8 cellular contexts compared by ENCODE assay signal in genomic region chr2:119659601-119660342, GRCh38. TPM values are rescaled to one million over a fixed set of nuclear protein-coding genes. Genes with fewer than 3 reads are reported as not detected.
DNase-seq lines count a peak whose midpoint lies in the region; ATAC-seq, FAIRE-seq and TF ChIP-seq lines count a peak whose summit lies in the region.

No MANE protein-coding gene starts in this region.

- H3K9me3 ChIP-seq in MG63 (no peaks in the 10 kb centered on the region; the same call in 1 of the 2 replicates), endodermal cell (ENCODE audit: control insufficient read depth, low read length) (no peaks in the 10 kb centered on the region)

- DNase-seq in SIG-M5 treated with dmso at 0.1 percent for 504 hours (lab: John Stamatoyannopoulos, UW; ENCODE audit: unreplicated experiment): peak; percentile 50
- no peak for DNase-seq in SIG-M5 (lab: John Stamatoyannopoulos, UW)
- DNase-seq in MG63: peak; percentile 28
- peak; percentile 85 for DNase-seq in endodermal cell
- DNase-seq in epidermal melanocyte (ENCODE audit: insufficient read length, low spot score): no peak

- no peaks in the 10 kb centered on the region for H3K4me1 ChIP-seq in endodermal cell (ENCODE audit: control insufficient read depth, insufficient read depth, low read length)

- H3K27ac Mint-ChIP-seq in endodermal cell (no peak overlapping the region), nephron (no peak overlapping the region)

- H3K27me3 ChIP-seq in MG63: no peaks in the 10 kb centered on the region
- no peaks in the 10 kb centered on the region for H3K27me3 ChIP-seq in endodermal cell (ENCODE audit: control insufficient read depth, insufficient read depth, low read length, poor library complexity, severe bottlenecking)

- H3K9me3 Mint-ChIP-seq in endodermal cell: no peaks in the 10 kb centered on the region
- peaks cover 4% of the 10 kb centered on the region for H3K9me3 Mint-ChIP-seq in nephron

- H3K36me3 ChIP-seq in MG63 (no peaks in the 10 kb centered on the region), endodermal cell (ENCODE audit: control insufficient read depth, insufficient read depth, low read length) (no peaks in the 10 kb centered on the region)

- no peak overlapping the region for H3K27ac ChIP-seq in endodermal cell (ENCODE audit: low read depth, low read length)

- no peak overlapping the region for H3K4me3 Mint-ChIP-seq in endodermal cell
- H3K4me3 Mint-ChIP-seq in nephron: no peak overlapping the region

- no peaks in the 10 kb centered on the region for H3K36me3 Mint-ChIP-seq in endodermal cell (ENCODE audit: low read depth)
- H3K36me3 Mint-ChIP-seq in nephron (ENCODE audit: low read depth): no peaks in the 10 kb centered on the region

- H3K27me3 Mint-ChIP-seq in endodermal cell (ENCODE audit: insufficient read depth): peaks cover 8% of the 10 kb centered on the region
- peaks cover 6% of the 10 kb centered on the region for H3K27me3 Mint-ChIP-seq in nephron (ENCODE audit: low read depth)

- ATAC-seq in GM18867 (IDR thresholded peaks at IDR 0.05; ENCODE audit: unreplicated experiment): no peak

- FAIRE-seq in TTC549 (lab: Jason Lieb, UNC): peak; percentile 56

- WGBS in endodermal cell (ENCODE audit: insufficient coverage in 1 of 2, insufficient read length in 1 of 2), 2 experiments: 67 to 69% methylated on average over 3 to 8 of the region's 8 CpGs

- no peak overlapping the region for H3K9ac ChIP-seq in endodermal cell (ENCODE audit: extremely low read depth, low read length, poor library complexity, severe bottlenecking)

- TF ChIP-seq CTCF in endodermal cell (conservative IDR thresholded peaks at IDR 0.05) (peak; percentile 94), nephron (IDR thresholded peaks at IDR 0.05; ENCODE audit: unreplicated experiment in 3 of 3) (peak; percentile 72 to 83 (median 78))

- H3K4me3 ChIP-seq in MG63 (no peak overlapping the region), endodermal cell (ENCODE audit: low read length) (no peak overlapping the region)

- H3K4me1 Mint-ChIP-seq in endodermal cell (no peaks in the 10 kb centered on the region), nephron (no peaks in the 10 kb centered on the region)

RNA-seq across cellular contexts. Expression of gene TMEM177, which starts 19.2 kb away (rescaled TPM):
- total RNA-seq in MG63 (2014; rRNA removed; shearing (Covaris generic); ENCODE audit: low replicate concordance): 15.5 and 27.9 TPM in 2 replicates
- 10 to 100 TPM; 26.8 to 28.6 TPM for total RNA-seq in endodermal cell
- 22.7 TPM for polyA plus RNA-seq in endodermal cell (2013, experiment 1 of 2)
- polyA plus RNA-seq in endodermal cell (2013, experiment 2 of 2): 18.5 TPM

Comparison
In these comparisons a context has a peak if more than half of its experiments do, and no peak if none do; other contexts are left out.
1. DNase-seq: peak in SIG-M5 treated with dmso at 0.1 percent for 504 hours (single experiment), MG63 (single experiment) and endodermal cell (single experiment); none in SIG-M5 (single experiment) and epidermal melanocyte (single experiment).